In the genomic region with DNA sequence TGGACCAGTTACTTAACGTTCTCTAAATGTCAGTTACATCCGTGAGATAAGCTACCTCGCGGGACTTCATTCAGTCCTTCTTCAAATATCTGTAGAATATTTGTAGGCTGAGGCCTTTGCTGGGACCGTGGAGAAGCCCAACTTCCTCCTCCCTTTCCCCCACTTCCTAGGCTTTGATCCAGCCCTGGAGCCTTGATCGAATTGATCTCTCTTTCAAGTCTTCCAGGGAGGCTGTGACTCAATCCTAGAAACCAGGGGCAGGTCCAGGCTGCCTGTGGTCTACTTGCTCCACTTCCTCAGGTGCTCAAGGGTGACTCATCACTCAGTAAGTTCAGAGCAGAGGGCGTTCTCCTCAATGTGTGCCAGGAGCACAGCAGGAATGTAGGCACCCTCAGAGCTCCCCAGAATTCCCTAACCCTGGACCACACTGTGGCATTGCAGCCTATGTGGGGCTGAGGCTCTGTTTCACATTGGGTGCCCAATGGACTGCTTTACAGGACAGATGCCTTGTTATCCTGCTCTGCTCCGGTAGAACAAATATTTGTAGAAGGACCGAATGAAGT, we compare ENCODE assay signal across 1 cellular context.
TF ChIP-seq lines count a peak whose summit lies in the region.

No MANE protein-coding gene starts in this region.

TF ChIP-seq in GM12878, 131 proteins besides CTCF, POLR2A, EP300 and RAD21:
- 0 out of 2 replicates have a peak, but pooled peaks have one; percentile 48 for TF ChIP-seq TCF12 (IDR thresholded peaks at IDR 0.05; ENCODE audit: low read depth, low read length)
- peak; percentile 52 for TF ChIP-seq MTA2 (IDR thresholded peaks at IDR 0.05; ENCODE audit: low read depth)
- TF ChIP-seq PAX5 (IDR thresholded peaks at IDR 0.05; ENCODE audit: borderline replicate concordance, low read depth, low read length): peak; percentile 68; the same call in 1 of the 2 replicates
- peak; percentile 67 for TF ChIP-seq CREM (IDR thresholded peaks at IDR 0.05; ENCODE audit: low read depth)
- TF ChIP-seq IKZF2 (IDR thresholded peaks at IDR 0.05): peak; percentile 96 to 97
- TF ChIP-seq, protein P1, sequence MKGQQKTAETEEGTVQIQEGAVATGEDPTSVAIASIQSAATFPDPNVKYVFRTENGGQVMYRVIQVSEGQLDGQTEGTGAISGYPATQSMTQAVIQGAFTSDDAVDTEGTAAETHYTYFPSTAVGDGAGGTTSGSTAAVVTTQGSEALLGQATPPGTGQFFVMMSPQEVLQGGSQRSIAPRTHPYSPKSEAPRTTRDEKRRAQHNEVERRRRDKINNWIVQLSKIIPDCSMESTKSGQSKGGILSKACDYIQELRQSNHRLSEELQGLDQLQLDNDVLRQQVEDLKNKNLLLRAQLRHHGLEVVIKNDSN (IDR thresholded peaks at IDR 0.05; ENCODE audit: borderline replicate concordance, extremely low read length, insufficient read depth, low read depth, low read length): no peak
- TF ChIP-seq EGR1 (IDR thresholded peaks at IDR 0.05; ENCODE audit: borderline replicate concordance in 1 of 2, low read depth in 2 of 2, low read length in 2 of 2): 0 out of 3 replicates have a peak, but pooled peaks of 1 of the 2 experiments have one; percentile 32
- peak; percentile 87 for TF ChIP-seq NFIC (IDR thresholded peaks at IDR 0.05; ENCODE audit: low read depth, low read length)
- TF ChIP-seq BCL11A (IDR thresholded peaks at IDR 0.05; ENCODE audit: low read depth, low read length): peak; percentile 82
- 0 out of 2 replicates have a peak, but pooled peaks have one; percentile 55 for TF ChIP-seq TCF3 (IDR thresholded peaks at IDR 0.05; ENCODE audit: borderline replicate concordance, insufficient read depth, low read depth, low read length)
- TF ChIP-seq, protein P2, sequence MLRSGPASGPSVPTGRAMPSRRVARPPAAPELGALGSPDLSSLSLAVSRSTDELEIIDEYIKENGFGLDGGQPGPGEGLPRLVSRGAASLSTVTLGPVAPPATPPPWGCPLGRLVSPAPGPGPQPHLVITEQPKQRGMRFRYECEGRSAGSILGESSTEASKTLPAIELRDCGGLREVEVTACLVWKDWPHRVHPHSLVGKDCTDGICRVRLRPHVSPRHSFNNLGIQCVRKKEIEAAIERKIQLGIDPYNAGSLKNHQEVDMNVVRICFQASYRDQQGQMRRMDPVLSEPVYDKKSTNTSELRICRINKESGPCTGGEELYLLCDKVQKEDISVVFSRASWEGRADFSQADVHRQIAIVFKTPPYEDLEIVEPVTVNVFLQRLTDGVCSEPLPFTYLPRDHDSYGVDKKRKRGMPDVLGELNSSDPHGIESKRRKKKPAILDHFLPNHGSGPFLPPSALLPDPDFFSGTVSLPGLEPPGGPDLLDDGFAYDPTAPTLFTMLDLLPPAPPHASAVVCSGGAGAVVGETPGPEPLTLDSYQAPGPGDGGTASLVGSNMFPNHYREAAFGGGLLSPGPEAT (IDR thresholded peaks at IDR 0.05; ENCODE audit: low read depth): peak; percentile 67
- TF ChIP-seq, protein P3, sequence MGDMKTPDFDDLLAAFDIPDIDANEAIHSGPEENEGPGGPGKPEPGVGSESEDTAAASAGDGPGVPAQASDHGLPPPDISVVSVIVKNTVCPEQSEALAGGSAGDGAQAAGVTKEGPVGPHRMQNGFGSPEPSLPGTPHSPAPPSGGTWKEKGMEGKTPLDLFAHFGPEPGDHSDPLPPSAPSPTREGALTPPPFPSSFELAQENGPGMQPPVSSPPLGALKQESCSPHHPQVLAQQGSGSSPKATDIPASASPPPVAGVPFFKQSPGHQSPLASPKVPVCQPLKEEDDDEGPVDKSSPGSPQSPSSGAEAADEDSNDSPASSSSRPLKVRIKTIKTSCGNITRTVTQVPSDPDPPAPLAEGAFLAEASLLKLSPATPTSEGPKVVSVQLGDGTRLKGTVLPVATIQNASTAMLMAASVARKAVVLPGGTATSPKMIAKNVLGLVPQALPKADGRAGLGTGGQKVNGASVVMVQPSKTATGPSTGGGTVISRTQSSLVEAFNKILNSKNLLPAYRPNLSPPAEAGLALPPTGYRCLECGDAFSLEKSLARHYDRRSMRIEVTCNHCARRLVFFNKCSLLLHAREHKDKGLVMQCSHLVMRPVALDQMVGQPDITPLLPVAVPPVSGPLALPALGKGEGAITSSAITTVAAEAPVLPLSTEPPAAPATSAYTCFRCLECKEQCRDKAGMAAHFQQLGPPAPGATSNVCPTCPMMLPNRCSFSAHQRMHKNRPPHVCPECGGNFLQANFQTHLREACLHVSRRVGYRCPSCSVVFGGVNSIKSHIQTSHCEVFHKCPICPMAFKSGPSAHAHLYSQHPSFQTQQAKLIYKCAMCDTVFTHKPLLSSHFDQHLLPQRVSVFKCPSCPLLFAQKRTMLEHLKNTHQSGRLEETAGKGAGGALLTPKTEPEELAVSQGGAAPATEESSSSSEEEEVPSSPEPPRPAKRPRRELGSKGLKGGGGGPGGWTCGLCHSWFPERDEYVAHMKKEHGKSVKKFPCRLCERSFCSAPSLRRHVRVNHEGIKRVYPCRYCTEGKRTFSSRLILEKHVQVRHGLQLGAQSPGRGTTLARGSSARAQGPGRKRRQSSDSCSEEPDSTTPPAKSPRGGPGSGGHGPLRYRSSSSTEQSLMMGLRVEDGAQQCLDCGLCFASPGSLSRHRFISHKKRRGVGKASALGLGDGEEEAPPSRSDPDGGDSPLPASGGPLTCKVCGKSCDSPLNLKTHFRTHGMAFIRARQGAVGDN (IDR thresholded peaks at IDR 0.05): no peak
- TF ChIP-seq MEF2A (IDR thresholded peaks at IDR 0.05; ENCODE audit: insufficient read depth, low read depth, low read length): 0 out of 2 replicates have a peak, but pooled peaks have one; percentile 21
- TF ChIP-seq BHLHE40 (IDR thresholded peaks at IDR 0.05; ENCODE audit: borderline replicate concordance in 1 of 2, low read depth in 2 of 2, low read length in 1 of 2): peak; percentile 57 to 71; a peak in 3 of 4 replicates
- TF ChIP-seq GATAD2B (conservative IDR thresholded peaks at IDR 0.05; ENCODE audit: low read depth): peak; percentile 33; the same call in 1 of the 2 replicates
- TF ChIP-seq FOS (IDR thresholded peaks at IDR 0.05; ENCODE audit: borderline replicate concordance, extremely low read depth, insufficient read length): no peak
- no peak for TF ChIP-seq MYC (IDR thresholded peaks at IDR 0.05; ENCODE audit: insufficient read depth, insufficient read length, insufficient replicate concordance, low read length, severe bottlenecking)
- TF ChIP-seq JUNB (IDR thresholded peaks at IDR 0.05): peak; percentile 95
- peak in 1 of 2 experiments; percentile 83; a peak in 2 of 4 replicates for TF ChIP-seq ETV6 (conservative IDR thresholded peaks at IDR 0.05 in 1 of 2, IDR thresholded peaks at IDR 0.05 in 1 of 2; ENCODE audit: borderline replicate concordance in 1 of 2, low read depth in 1 of 2)
- TF ChIP-seq FOXM1 (IDR thresholded peaks at IDR 0.05; ENCODE audit: low read depth, low read length): peak; percentile 51; the same call in 1 of the 2 replicates
- peak; percentile 88 for TF ChIP-seq IRF4 (IDR thresholded peaks at IDR 0.05; ENCODE audit: low read depth, low read length)
- peak; percentile 75; the same call in 1 of the 2 replicates for TF ChIP-seq BACH1 (IDR thresholded peaks at IDR 0.05; ENCODE audit: borderline replicate concordance)
- TF ChIP-seq FOXK2 (IDR thresholded peaks at IDR 0.05): peak; percentile 9; the same call in 1 of the 2 replicates
- no peak for TF ChIP-seq PML (IDR thresholded peaks at IDR 0.05; ENCODE audit: low read length)
- peak; percentile 90 for TF ChIP-seq DPF2 (IDR thresholded peaks at IDR 0.05)
- TF ChIP-seq IKZF1 (conservative IDR thresholded peaks at IDR 0.05): peak; percentile 95
- TF ChIP-seq, protein P4, sequence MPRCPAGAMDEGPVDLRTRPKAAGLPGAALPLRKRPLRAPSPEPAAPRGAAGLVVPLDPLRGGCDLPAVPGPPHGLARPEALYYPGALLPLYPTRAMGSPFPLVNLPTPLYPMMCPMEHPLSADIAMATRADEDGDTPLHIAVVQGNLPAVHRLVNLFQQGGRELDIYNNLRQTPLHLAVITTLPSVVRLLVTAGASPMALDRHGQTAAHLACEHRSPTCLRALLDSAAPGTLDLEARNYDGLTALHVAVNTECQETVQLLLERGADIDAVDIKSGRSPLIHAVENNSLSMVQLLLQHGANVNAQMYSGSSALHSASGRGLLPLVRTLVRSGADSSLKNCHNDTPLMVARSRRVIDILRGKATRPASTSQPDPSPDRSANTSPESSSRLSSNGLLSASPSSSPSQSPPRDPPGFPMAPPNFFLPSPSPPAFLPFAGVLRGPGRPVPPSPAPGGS (IDR thresholded peaks at IDR 0.05; ENCODE audit: borderline replicate concordance, insufficient read depth, low read depth, low read length, poor library complexity, severe bottlenecking): peak; percentile 65
- no peak for TF ChIP-seq JUND (IDR thresholded peaks at IDR 0.05; ENCODE audit: low read depth, low read length)
- peak; percentile 97 for TF ChIP-seq RUNX3 (IDR thresholded peaks at IDR 0.05; ENCODE audit: low read length)
- no peak for TF ChIP-seq MYB (IDR thresholded peaks at IDR 0.05; ENCODE audit: borderline replicate concordance, low read depth, low read length)
- no peak for TF ChIP-seq MEF2B (IDR thresholded peaks at IDR 0.05; ENCODE audit: partially characterized antibody, poor library complexity, severe bottlenecking)
- TF ChIP-seq SPI1 (IDR thresholded peaks at IDR 0.05; ENCODE audit: borderline replicate concordance, insufficient read depth, low read depth, low read length): peak; percentile 82; the same call in 1 of the 2 replicates
- peak; percentile 42 for TF ChIP-seq SP1 (IDR thresholded peaks at IDR 0.05; ENCODE audit: low read depth, low read length)
- 0 out of 4 replicates have a peak, but pooled peaks of 1 of the 2 experiments have one; percentile 51 for TF ChIP-seq SRF (IDR thresholded peaks at IDR 0.05; ENCODE audit: low read depth in 2 of 2, low read length in 2 of 2)
- TF ChIP-seq NR2F1 (conservative IDR thresholded peaks at IDR 0.05): peak; percentile 46
- TF ChIP-seq EED (IDR thresholded peaks at IDR 0.05; ENCODE audit: low read depth): peak; percentile 100
- TF ChIP-seq, protein P5, sequence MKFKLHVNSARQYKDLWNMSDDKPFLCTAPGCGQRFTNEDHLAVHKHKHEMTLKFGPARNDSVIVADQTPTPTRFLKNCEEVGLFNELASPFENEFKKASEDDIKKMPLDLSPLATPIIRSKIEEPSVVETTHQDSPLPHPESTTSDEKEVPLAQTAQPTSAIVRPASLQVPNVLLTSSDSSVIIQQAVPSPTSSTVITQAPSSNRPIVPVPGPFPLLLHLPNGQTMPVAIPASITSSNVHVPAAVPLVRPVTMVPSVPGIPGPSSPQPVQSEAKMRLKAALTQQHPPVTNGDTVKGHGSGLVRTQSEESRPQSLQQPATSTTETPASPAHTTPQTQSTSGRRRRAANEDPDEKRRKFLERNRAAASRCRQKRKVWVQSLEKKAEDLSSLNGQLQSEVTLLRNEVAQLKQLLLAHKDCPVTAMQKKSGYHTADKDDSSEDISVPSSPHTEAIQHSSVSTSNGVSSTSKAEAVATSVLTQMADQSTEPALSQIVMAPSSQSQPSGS (IDR thresholded peaks at IDR 0.05; ENCODE audit: low read length): peak; percentile 72; the same call in 1 of the 2 replicates
- TF ChIP-seq CBFB (IDR thresholded peaks at IDR 0.05; ENCODE audit: low read depth): peak; percentile 78; the same call in 1 of the 2 replicates
- TF ChIP-seq, protein P6, sequence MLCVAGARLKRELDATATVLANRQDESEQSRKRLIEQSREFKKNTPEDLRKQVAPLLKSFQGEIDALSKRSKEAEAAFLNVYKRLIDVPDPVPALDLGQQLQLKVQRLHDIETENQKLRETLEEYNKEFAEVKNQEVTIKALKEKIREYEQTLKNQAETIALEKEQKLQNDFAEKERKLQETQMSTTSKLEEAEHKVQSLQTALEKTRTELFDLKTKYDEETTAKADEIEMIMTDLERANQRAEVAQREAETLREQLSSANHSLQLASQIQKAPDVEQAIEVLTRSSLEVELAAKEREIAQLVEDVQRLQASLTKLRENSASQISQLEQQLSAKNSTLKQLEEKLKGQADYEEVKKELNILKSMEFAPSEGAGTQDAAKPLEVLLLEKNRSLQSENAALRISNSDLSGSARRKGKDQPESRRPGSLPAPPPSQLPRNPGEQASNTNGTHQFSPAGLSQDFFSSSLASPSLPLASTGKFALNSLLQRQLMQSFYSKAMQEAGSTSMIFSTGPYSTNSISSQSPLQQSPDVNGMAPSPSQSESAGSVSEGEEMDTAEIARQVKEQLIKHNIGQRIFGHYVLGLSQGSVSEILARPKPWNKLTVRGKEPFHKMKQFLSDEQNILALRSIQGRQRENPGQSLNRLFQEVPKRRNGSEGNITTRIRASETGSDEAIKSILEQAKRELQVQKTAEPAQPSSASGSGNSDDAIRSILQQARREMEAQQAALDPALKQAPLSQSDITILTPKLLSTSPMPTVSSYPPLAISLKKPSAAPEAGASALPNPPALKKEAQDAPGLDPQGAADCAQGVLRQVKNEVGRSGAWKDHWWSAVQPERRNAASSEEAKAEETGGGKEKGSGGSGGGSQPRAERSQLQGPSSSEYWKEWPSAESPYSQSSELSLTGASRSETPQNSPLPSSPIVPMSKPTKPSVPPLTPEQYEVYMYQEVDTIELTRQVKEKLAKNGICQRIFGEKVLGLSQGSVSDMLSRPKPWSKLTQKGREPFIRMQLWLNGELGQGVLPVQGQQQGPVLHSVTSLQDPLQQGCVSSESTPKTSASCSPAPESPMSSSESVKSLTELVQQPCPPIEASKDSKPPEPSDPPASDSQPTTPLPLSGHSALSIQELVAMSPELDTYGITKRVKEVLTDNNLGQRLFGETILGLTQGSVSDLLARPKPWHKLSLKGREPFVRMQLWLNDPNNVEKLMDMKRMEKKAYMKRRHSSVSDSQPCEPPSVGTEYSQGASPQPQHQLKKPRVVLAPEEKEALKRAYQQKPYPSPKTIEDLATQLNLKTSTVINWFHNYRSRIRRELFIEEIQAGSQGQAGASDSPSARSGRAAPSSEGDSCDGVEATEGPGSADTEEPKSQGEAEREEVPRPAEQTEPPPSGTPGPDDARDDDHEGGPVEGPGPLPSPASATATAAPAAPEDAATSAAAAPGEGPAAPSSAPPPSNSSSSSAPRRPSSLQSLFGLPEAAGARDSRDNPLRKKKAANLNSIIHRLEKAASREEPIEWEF (IDR thresholded peaks at IDR 0.05; ENCODE audit: insufficient replicate concordance, low read depth, low read length): no peak
- no peak for TF ChIP-seq GABPA (IDR thresholded peaks at IDR 0.05; ENCODE audit: low read depth)
TF ChIP-seq in GM12878: peak in this region for 30.
